13 cellular contexts compared by ENCODE assay signal in genomic region chr4:1210241-1210841, GRCh38. TPM values are rescaled to one million over a fixed set of nuclear protein-coding genes. Genes with fewer than 3 reads are reported as not detected.
DNase-seq lines count a peak whose midpoint lies in the region; ATAC-seq and TF ChIP-seq lines count a peak whose summit lies in the region.
"Had no signal": no experiment of that assay in that cellular context is flagged by ENCODE, and none has a peak within 500 bp of the region (broad histone marks: within the 10 kb centered on the region; RNA-seq: fewer than 3 reads in every experiment).

No MANE protein-coding gene starts in this region.

- H3K4me1 ChIP-seq in endodermal cell (ENCODE audit: control insufficient read depth, insufficient read depth, low read length) (no peaks in the 10 kb centered on the region), lower lobe of right lung (peaks cover 68% of the 10 kb centered on the region), skeletal muscle satellite cell (ENCODE audit: control insufficient read depth, insufficient read depth, low read length) (peaks cover 41% of the 10 kb centered on the region)

- intact Hi-C loops in CD14-positive monocyte (cut with micrococcal nuclease), result loop anchor here in 1 of 2 donors (10.0 kb wide), 1 partner anchor 46 kb away; no protein-coding TSS in a partner anchor
- intact Hi-C loops in lower lobe of right lung (cut with DNase I), result no loop called here

- H3K27me3 ChIP-seq in endodermal cell (ENCODE audit: control insufficient read depth, insufficient read depth, low read length, poor library complexity, severe bottlenecking), result no peaks in the 10 kb centered on the region
- no peaks in the 10 kb centered on the region for H3K27me3 ChIP-seq in lower lobe of right lung (ENCODE audit: low read depth)
- no peaks in the 10 kb centered on the region for H3K27me3 ChIP-seq in skeletal muscle satellite cell (ENCODE audit: control insufficient read depth, insufficient read depth, low read length)

- H3K36me3 Mint-ChIP-seq in CD14-positive monocyte (peaks cover 26 to 52% of the 10 kb centered on the region in 2 donors), endodermal cell (ENCODE audit: low read depth) (peaks cover 10% of the 10 kb centered on the region)
- peaks cover 35% of the 10 kb centered on the region for H3K36me3 Mint-ChIP-seq in stimulated activated effector memory CD8-positive, alpha-beta T cell treated with anti-CD3 and anti-CD28 coated beads, Interleukin-12 subunit alpha, Interleukin-12 subunit beta, amount 100 ng/mL, for 72 hours
- H3K36me3 Mint-ChIP-seq: activated naive CD4-positive, alpha-beta T cell treated with anti-CD3 and anti-CD28 coated beads, Interleukin-2, amount 50 U/mL, for 24 hours had no signal

- ATAC-seq in lower lobe of right lung, result no peak
- no peak for ATAC-seq in stimulated activated effector memory CD8-positive, alpha-beta T cell treated with anti-CD3 and anti-CD28 coated beads, Interleukin-12 subunit alpha, Interleukin-12 subunit beta, amount 100 ng/mL, for 72 hours
- ATAC-seq in GM19035 (IDR thresholded peaks at IDR 0.05; ENCODE audit: unreplicated experiment), result no peak
- no peak for ATAC-seq in HG02885 (IDR thresholded peaks at IDR 0.05; ENCODE audit: poor library complexity, unreplicated experiment)
- ATAC-seq: activated CD4-positive, CD25-positive, alpha-beta regulatory T cell treated with anti-CD3 and anti-CD28 coated beads, Interleukin-2, amount 50 U/mL, for 24 hours had no signal

- H3K36me3 ChIP-seq in endodermal cell (ENCODE audit: control insufficient read depth, insufficient read depth, low read length) (no peaks in the 10 kb centered on the region), lower lobe of right lung (peaks cover 48% of the 10 kb centered on the region), skeletal muscle satellite cell (ENCODE audit: insufficient read depth, low read length) (peaks cover 50% of the 10 kb centered on the region)

- H3K9me3 Mint-ChIP-seq in CD14-positive monocyte (peaks cover 0 to 2% (median 0%) of the 10 kb centered on the region in 7 donors), endodermal cell (no peaks in the 10 kb centered on the region)
- H3K9me3 Mint-ChIP-seq in stimulated activated effector memory CD8-positive, alpha-beta T cell treated with anti-CD3 and anti-CD28 coated beads, Interleukin-12 subunit alpha, Interleukin-12 subunit beta, amount 100 ng/mL, for 72 hours, result no peaks in the 10 kb centered on the region
- H3K9me3 Mint-ChIP-seq: activated naive CD4-positive, alpha-beta T cell treated with anti-CD3 and anti-CD28 coated beads, Interleukin-2, amount 50 U/mL, for 24 hours had no signal

- WGBS in endodermal cell (ENCODE audit: insufficient coverage in 1 of 2, insufficient read length in 1 of 2), 2 experiments, result 94 to 96% methylated on average over 16 to 22 of the region's 22 CpGs

- H3K9me3 ChIP-seq in endodermal cell (ENCODE audit: control insufficient read depth, low read length) (no peaks in the 10 kb centered on the region), lower lobe of right lung (no peaks in the 10 kb centered on the region), skeletal muscle satellite cell (replicated peaks; ENCODE audit: low read length) (no peaks in the 10 kb centered on the region)

- peak overlapping the region; percentile 89 for H3K27ac ChIP-seq in endodermal cell (ENCODE audit: low read depth, low read length)
- peak overlapping the region; percentile 78 for H3K27ac ChIP-seq in lower lobe of right lung

- peak overlapping the region; percentile 38 for H3K4me2 ChIP-seq in skeletal muscle satellite cell (ENCODE audit: low read length)

- DNase-seq in CD14-positive monocyte (ENCODE audit: low spot score) (peak; percentile 22), endodermal cell (no peak), lower lobe of right lung (peak; percentile 35), NCI-H524 treated with DMSO at 0.1 percent for 48 hours (lab: John Stamatoyannopoulos, UW) (no peak)
- no peak for DNase-seq in stimulated activated effector memory CD8-positive, alpha-beta T cell treated with anti-CD3 and anti-CD28 coated beads, Interleukin-12 subunit alpha, Interleukin-12 subunit beta, amount 100 ng/mL, for 72 hours (ENCODE audit: low spot score in 2 of 2)
- DNase-seq: NCI-H1930, NCI-H774 had no signal

- peaks cover 4% of the 10 kb centered on the region for H3K4me1 Mint-ChIP-seq in CD14-positive monocyte
- no peaks in the 10 kb centered on the region for H3K4me1 Mint-ChIP-seq in endodermal cell
- H3K4me1 Mint-ChIP-seq in stimulated activated effector memory CD8-positive, alpha-beta T cell treated with anti-CD3 and anti-CD28 coated beads, Interleukin-12 subunit alpha, Interleukin-12 subunit beta, amount 100 ng/mL, for 72 hours, result peaks cover 8% of the 10 kb centered on the region
- H3K4me1 Mint-ChIP-seq: activated naive CD4-positive, alpha-beta T cell treated with anti-CD3 and anti-CD28 coated beads, Interleukin-2, amount 50 U/mL, for 24 hours had no signal

- H3K4me3 ChIP-seq in endodermal cell (ENCODE audit: low read length), result no peak overlapping the region
- no peak overlapping the region for H3K4me3 ChIP-seq in lower lobe of right lung
- no peak overlapping the region for H3K4me3 ChIP-seq in skeletal muscle satellite cell (ENCODE audit: low read length)

- TF ChIP-seq CTCF in CD14-positive monocyte (IDR thresholded peaks at IDR 0.05) (no peak), endodermal cell (conservative IDR thresholded peaks at IDR 0.05) (no peak), lower lobe of right lung (IDR thresholded peaks at IDR 0.05) (no peak)

- no peak overlapping the region for H3K27ac Mint-ChIP-seq in CD14-positive monocyte
- no peak overlapping the region for H3K27ac Mint-ChIP-seq in endodermal cell
- H3K27ac Mint-ChIP-seq in stimulated activated effector memory CD8-positive, alpha-beta T cell treated with anti-CD3 and anti-CD28 coated beads, Interleukin-12 subunit alpha, Interleukin-12 subunit beta, amount 100 ng/mL, for 72 hours, result no peak overlapping the region
- H3K27ac Mint-ChIP-seq: activated naive CD4-positive, alpha-beta T cell treated with anti-CD3 and anti-CD28 coated beads, Interleukin-2, amount 50 U/mL, for 24 hours; progenitor cell of endocrine pancreas had no signal

- H3K9ac ChIP-seq in endodermal cell (ENCODE audit: extremely low read depth, low read length, poor library complexity, severe bottlenecking) (no peak overlapping the region), skeletal muscle satellite cell (ENCODE audit: low read depth, low read length) (no peak overlapping the region)

- peaks cover 0 to 2% (median 1%) of the 10 kb centered on the region in 3 donors for H3K27me3 Mint-ChIP-seq in CD14-positive monocyte (ENCODE audit: low read depth in 3 of 3)
- no peaks in the 10 kb centered on the region for H3K27me3 Mint-ChIP-seq in endodermal cell (ENCODE audit: insufficient read depth)
- H3K27me3 Mint-ChIP-seq: activated naive CD4-positive, alpha-beta T cell treated with anti-CD3 and anti-CD28 coated beads, Interleukin-2, amount 50 U/mL, for 24 hours; progenitor cell of endocrine pancreas had no signal

- H3K4me3 Mint-ChIP-seq in CD14-positive monocyte (no peak overlapping the region), endodermal cell (no peak overlapping the region)
- no peak overlapping the region for H3K4me3 Mint-ChIP-seq in stimulated activated effector memory CD8-positive, alpha-beta T cell treated with anti-CD3 and anti-CD28 coated beads, Interleukin-12 subunit alpha, Interleukin-12 subunit beta, amount 100 ng/mL, for 72 hours
- H3K4me3 Mint-ChIP-seq: activated naive CD4-positive, alpha-beta T cell treated with anti-CD3 and anti-CD28 coated beads, Interleukin-2, amount 50 U/mL, for 24 hours had no signal

RNA-seq across cellular contexts. Expression of gene SPON2, which starts 38.0 kb away (rescaled TPM):
- polyA plus RNA-seq in CD14-positive monocyte, result under 1 TPM; 0.74 to 0.90 TPM
- total RNA-seq in endodermal cell (1 to 10 TPM; 1.4 to 2.6 TPM), lower lobe of right lung (32.0 TPM)
- polyA plus RNA-seq in endodermal cell (2013, experiment 1 of 2), result 8.4 TPM
- polyA plus RNA-seq in endodermal cell (2013, experiment 2 of 2), result 5.3 TPM
- total RNA-seq in skeletal muscle satellite cell (2012; rRNA removed), result 79.3 and 213 TPM in 2 replicates

RNA-seq across cellular contexts. Expression of gene CTBP1, which starts 38.6 kb away (rescaled TPM):
- 10 to 100 TPM; 21.3 to 42.1 TPM for polyA plus RNA-seq in CD14-positive monocyte
- total RNA-seq in endodermal cell, result 100 to 1,000 TPM; 181 to 189 TPM
- 145 TPM for polyA plus RNA-seq in endodermal cell (2013, experiment 1 of 2)
- 147 TPM for polyA plus RNA-seq in endodermal cell (2013, experiment 2 of 2)
- 165 TPM for total RNA-seq in lower lobe of right lung
- total RNA-seq in skeletal muscle satellite cell (2012; rRNA removed), result 182 and 202 TPM in 2 replicates

Comparison
In these comparisons a context has a peak if more than half of its experiments do, and no peak if none do; other contexts are left out.
1. DNase-seq: peak in CD14-positive monocyte (single experiment) and lower lobe of right lung (single experiment); none in endodermal cell (single experiment), stimulated activated effector memory CD8-positive, alpha-beta T cell treated with anti-CD3 and anti-CD28 coated beads, Interleukin-12 subunit alpha, Interleukin-12 subunit beta, amount 100 ng/mL, for 72 hours (0 of 2) and NCI-H524 treated with DMSO at 0.1 percent for 48 hours (single experiment).